In the genomic region with DNA sequence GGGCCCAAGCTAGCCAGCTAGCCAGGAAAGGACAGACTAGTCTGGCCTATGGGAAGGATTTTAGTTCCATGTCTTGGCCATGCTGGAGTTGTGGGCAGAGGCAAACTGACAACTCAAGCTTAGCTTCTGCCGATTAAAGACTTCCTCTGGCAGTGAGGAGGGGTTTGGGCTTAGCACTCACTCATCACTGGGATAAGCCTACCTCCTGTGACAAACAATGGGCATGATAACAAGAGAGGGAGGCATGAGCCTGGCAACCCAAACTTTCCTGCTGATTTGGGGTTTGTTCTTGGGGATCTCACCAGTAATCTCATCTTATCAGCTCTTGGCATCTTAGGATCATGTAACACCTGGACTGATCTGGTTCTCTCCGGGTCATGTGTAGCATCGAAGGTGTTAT, we compare ENCODE assay signal across 2 cellular contexts.
TF ChIP-seq lines count a peak whose summit lies in the region.

No MANE protein-coding gene starts in this region.

TF ChIP-seq in GM12891, 5 proteins besides CTCF, POLR2A, EP300 and RAD21 (continued from another document):
- no peak for TF ChIP-seq POU2F2 (IDR thresholded peaks at IDR 0.05; ENCODE audit: low read depth, low read length)

TF ChIP-seq in IMR-90, 13 proteins besides CTCF, POLR2A, EP300 and RAD21 (continued from another document):
- TF ChIP-seq, protein P1, sequence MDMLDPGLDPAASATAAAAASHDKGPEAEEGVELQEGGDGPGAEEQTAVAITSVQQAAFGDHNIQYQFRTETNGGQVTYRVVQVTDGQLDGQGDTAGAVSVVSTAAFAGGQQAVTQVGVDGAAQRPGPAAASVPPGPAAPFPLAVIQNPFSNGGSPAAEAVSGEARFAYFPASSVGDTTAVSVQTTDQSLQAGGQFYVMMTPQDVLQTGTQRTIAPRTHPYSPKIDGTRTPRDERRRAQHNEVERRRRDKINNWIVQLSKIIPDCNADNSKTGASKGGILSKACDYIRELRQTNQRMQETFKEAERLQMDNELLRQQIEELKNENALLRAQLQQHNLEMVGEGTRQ (IDR thresholded peaks at IDR 0.05; ENCODE audit: low read depth, low read length), result no peak
- TF ChIP-seq MAZ (IDR thresholded peaks at IDR 0.05; ENCODE audit: borderline replicate concordance, low read depth, low read length), result no peak
- no peak for TF ChIP-seq BHLHE40 (IDR thresholded peaks at IDR 0.05; ENCODE audit: low read depth, low read length)
- TF ChIP-seq CHD1 (IDR thresholded peaks at IDR 0.05; ENCODE audit: low read depth, low read length), result no peak
- TF ChIP-seq, protein P2, sequence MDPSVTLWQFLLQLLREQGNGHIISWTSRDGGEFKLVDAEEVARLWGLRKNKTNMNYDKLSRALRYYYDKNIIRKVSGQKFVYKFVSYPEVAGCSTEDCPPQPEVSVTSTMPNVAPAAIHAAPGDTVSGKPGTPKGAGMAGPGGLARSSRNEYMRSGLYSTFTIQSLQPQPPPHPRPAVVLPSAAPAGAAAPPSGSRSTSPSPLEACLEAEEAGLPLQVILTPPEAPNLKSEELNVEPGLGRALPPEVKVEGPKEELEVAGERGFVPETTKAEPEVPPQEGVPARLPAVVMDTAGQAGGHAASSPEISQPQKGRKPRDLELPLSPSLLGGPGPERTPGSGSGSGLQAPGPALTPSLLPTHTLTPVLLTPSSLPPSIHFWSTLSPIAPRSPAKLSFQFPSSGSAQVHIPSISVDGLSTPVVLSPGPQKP (IDR thresholded peaks at IDR 0.05; ENCODE audit: borderline replicate concordance, low read depth, low read length), result no peak
- no peak for TF ChIP-seq FOS (IDR thresholded peaks at IDR 0.05; ENCODE audit: low read depth, low read length)
- no peak for TF ChIP-seq RCOR1 (IDR thresholded peaks at IDR 0.05; ENCODE audit: insufficient replicate concordance, low read length)
